In genomic region chr5:178186417-178186816, GRCh38 we compare ENCODE assay signal across 1 cellular context.
TF ChIP-seq lines count a peak whose summit lies in the region.

No MANE protein-coding gene starts in this region.

TF ChIP-seq in SK-N-SH, 30 proteins besides CTCF, POLR2A, EP300 and RAD21:
- TF ChIP-seq, protein P1, sequence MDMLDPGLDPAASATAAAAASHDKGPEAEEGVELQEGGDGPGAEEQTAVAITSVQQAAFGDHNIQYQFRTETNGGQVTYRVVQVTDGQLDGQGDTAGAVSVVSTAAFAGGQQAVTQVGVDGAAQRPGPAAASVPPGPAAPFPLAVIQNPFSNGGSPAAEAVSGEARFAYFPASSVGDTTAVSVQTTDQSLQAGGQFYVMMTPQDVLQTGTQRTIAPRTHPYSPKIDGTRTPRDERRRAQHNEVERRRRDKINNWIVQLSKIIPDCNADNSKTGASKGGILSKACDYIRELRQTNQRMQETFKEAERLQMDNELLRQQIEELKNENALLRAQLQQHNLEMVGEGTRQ (IDR thresholded peaks at IDR 0.05; ENCODE audit: borderline replicate concordance, low read depth, low read length): no peak
- TF ChIP-seq FOXM1 (IDR thresholded peaks at IDR 0.05; ENCODE audit: low read depth) (no peak), MXI1 (IDR thresholded peaks at IDR 0.05; ENCODE audit: low read depth, low read length) (no peak), USF1 (IDR thresholded peaks at IDR 0.05; ENCODE audit: borderline replicate concordance, low read depth) (no peak), GATA2 (CRISPR knock-in tag; IDR thresholded peaks at IDR 0.05) (peak; percentile 43; the same call in 1 of the 2 replicates), TCF12 (IDR thresholded peaks at IDR 0.05) (peak; percentile 29; the same call in 1 of the 2 replicates), EZH2phosphoT487 (IDR thresholded peaks at IDR 0.05; ENCODE audit: borderline replicate concordance, low read depth) (no peak)
